ENCODE assay signal across 18 cellular contexts in the genomic region with DNA sequence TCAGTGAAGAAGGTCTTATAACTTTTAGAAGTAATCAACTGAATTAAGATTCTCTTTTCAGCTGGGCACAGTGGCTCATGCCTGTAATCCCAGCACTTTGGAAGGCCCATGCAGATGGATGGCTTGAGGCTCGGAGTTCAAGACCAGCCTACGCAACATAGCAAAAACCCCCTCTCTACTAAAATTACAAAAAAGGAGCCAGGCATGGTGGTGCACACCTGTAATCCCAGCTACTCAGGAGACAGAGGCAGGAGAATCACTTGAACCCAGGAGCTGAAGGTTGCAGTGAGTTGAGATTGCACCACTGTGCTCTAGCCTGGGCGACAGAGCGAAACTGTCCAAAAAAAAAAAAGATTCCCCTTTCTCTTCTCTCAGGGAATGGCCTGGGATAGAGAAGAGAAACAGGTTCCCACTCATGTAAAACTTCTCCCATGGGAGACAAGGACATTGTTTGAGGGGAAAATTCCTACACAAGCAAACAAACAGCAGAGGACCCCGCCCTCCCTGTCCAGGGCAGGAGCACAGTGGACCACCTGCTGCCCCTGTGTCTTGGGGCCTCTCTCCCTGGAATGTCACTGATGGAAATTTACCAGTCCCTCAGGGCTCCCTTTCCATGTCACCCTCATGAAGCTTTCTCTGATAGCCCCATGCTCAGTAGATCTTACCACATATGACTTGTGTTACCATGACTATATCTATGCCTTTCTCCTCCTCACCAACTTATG. TPM values are rescaled to one million over a fixed set of nuclear protein-coding genes. Genes with fewer than 3 reads are reported as not detected.
DNase-seq lines count a peak whose midpoint lies in the region; ATAC-seq and TF ChIP-seq lines count a peak whose summit lies in the region.
"Had no signal": no experiment of that assay in that cellular context is flagged by ENCODE, and none has a peak within 500 bp of the region (broad histone marks: within the 10 kb centered on the region; RNA-seq: fewer than 3 reads in every experiment).

No MANE protein-coding gene starts in this region.

- no peaks in the 10 kb centered on the region for H3K9me3 ChIP-seq in left ventricle myocardium inferior (replicated peaks)
- H3K9me3 ChIP-seq in heart right ventricle = no peaks in the 10 kb centered on the region
- no peaks in the 10 kb centered on the region for H3K9me3 ChIP-seq in endodermal cell (ENCODE audit: control insufficient read depth, low read length)
- H3K9me3 ChIP-seq in thyroid gland = no peaks in the 10 kb centered on the region
- H3K9me3 ChIP-seq: adrenal gland, prostate gland had no signal

- ATAC-seq in heart right ventricle = no peak
- peak; percentile 1 for ATAC-seq in activated B cell treated with CpG ODN at 0.5 μM for 24 hours (ENCODE audit: low read depth)
- ATAC-seq in HG03432 (IDR thresholded peaks at IDR 0.05; ENCODE audit: unreplicated experiment) = no peak
- ATAC-seq: activated CD4-positive, CD25-positive, alpha-beta regulatory T cell treated with anti-CD3 and anti-CD28 coated beads, Interleukin-2, amount 50 U/mL, for 24 hours; Panc1 had no signal

- intact Hi-C loops in left ventricle myocardium inferior (cut with micrococcal nuclease) = no loop called here
- intact Hi-C loops in heart right ventricle (cut with DNase I) = no loop called here
- intact Hi-C loops in activated B cell treated with CpG ODN at 0.5 μM for 24 hours (cut with micrococcal nuclease) = no loop called here
- intact Hi-C loops in thyroid gland (cut with DNase I) = no loop called here

- CTCF ChIA-PET in activated B cell treated with CpG ODN at 0.5 μM for 24 hours (lab: Charles Lee) = interaction anchor here (1.1 to 2.4 kb wide), 4 partner anchors 12 to 34 kb away, joined by 3 to 13 read pairs (median 8); no protein-coding TSS in a partner anchor

- no peak for TF ChIP-seq POLR2A in thyroid gland (IDR thresholded peaks at IDR 0.05)

- H3K36me3 ChIP-seq in left ventricle myocardium inferior (no peaks in the 10 kb centered on the region), heart right ventricle (no peaks in the 10 kb centered on the region), endodermal cell (ENCODE audit: control insufficient read depth, insufficient read depth, low read length) (no peaks in the 10 kb centered on the region), thyroid gland (no peaks in the 10 kb centered on the region)
- H3K36me3 ChIP-seq: adrenal gland, prostate gland had no signal

- H3K4me3 ChIP-seq in left ventricle myocardium inferior = no peak overlapping the region
- H3K4me3 ChIP-seq in heart right ventricle = no peak overlapping the region
- H3K4me3 ChIP-seq in endodermal cell (ENCODE audit: low read length) = no peak overlapping the region
- no peak overlapping the region for H3K4me3 ChIP-seq in thyroid gland (replicated peaks in 1 of 3)
- H3K4me3 ChIP-seq: adrenal gland, prostate gland had no signal

- H3K4me1 Mint-ChIP-seq in activated B cell treated with CpG ODN at 0.5 μM for 24 hours = peaks cover 84% of the 10 kb centered on the region
- no peaks in the 10 kb centered on the region for H3K4me1 Mint-ChIP-seq in endodermal cell

- H3K27ac ChIP-seq in left ventricle myocardium inferior (replicated peaks) = peak overlapping the region; percentile 62
- peak overlapping the region in 5 of 10 donors; percentile 1 to 50 (median 23) for H3K27ac ChIP-seq in heart right ventricle
- H3K27ac ChIP-seq in endodermal cell (ENCODE audit: low read depth, low read length) = no peak overlapping the region
- peak overlapping the region in 2 of 3 donors; percentile 21 to 50 for H3K27ac ChIP-seq in thyroid gland
- H3K27ac ChIP-seq: prostate gland had no signal

- H3K4me3 Mint-ChIP-seq in activated B cell treated with CpG ODN at 0.5 μM for 24 hours (peak overlapping the region; percentile 97), endodermal cell (no peak overlapping the region)

- DNase-seq in left ventricle myocardium inferior (no peak), heart right ventricle (no peak), activated B cell treated with CpG ODN at 0.5 μM for 24 hours (no peak), endodermal cell (peak; percentile 29), thyroid gland (no peak), RPMI8226 (no peak), DMS114 treated with DMSO at 0.1 percent for 48 hours (lab: John Stamatoyannopoulos, UW; ENCODE audit: unreplicated experiment) (no peak)
- DNase-seq: AML-193, DMS 273 treated with DMSO at 0.1 percent for 48 hours, MV-4-11, NCI-H69 had no signal

- POLR2A ChIA-PET in activated B cell treated with CpG ODN at 0.5 μM for 24 hours (lab: Charles Lee) = interaction anchor here (0.6 to 14.3 kb wide), 11 partner anchors 7 to 393 kb away, joined by 3 to 339 read pairs (median 3); no protein-coding TSS in a partner anchor

- H3K27me3 Mint-ChIP-seq in activated B cell treated with CpG ODN at 0.5 μM for 24 hours (no peaks in the 10 kb centered on the region), endodermal cell (ENCODE audit: insufficient read depth) (peaks cover 7% of the 10 kb centered on the region)

- peaks cover 55% of the 10 kb centered on the region for H3K4me1 ChIP-seq in left ventricle myocardium inferior
- H3K4me1 ChIP-seq in heart right ventricle = peaks cover 0 to 62% (median 38%) of the 10 kb centered on the region in 9 donors
- H3K4me1 ChIP-seq in endodermal cell (ENCODE audit: control insufficient read depth, insufficient read depth, low read length) = no peaks in the 10 kb centered on the region
- H3K4me1 ChIP-seq in thyroid gland = peaks cover 6 to 39% of the 10 kb centered on the region in 2 donors
- H3K4me1 ChIP-seq: prostate gland had no signal

- 88 to 93% methylated on average over 5 of the region's 5 CpGs for WGBS in heart right ventricle, 2 donors
- WGBS in endodermal cell (ENCODE audit: insufficient coverage in 1 of 2, insufficient read length in 1 of 2), 2 experiments = 91% methylated on average over 5 of the region's 5 CpGs; no CpG with 5 or more reads in 1 of the 2 experiments
- 95 to 96% methylated on average over 5 of the region's 5 CpGs for WGBS in thyroid gland, 2 donors

- TF ChIP-seq CTCF in left ventricle myocardium inferior (IDR thresholded peaks at IDR 0.05; ENCODE audit: borderline replicate concordance) (no peak), heart right ventricle (IDR thresholded peaks at IDR 0.05) (no peak), activated B cell treated with CpG ODN at 0.5 μM for 24 hours (IDR thresholded peaks at IDR 0.05) (no peak), endodermal cell (conservative IDR thresholded peaks at IDR 0.05) (no peak), thyroid gland (IDR thresholded peaks at IDR 0.05) (no peak)

- H3K9me3 Mint-ChIP-seq in activated B cell treated with CpG ODN at 0.5 μM for 24 hours (no peaks in the 10 kb centered on the region), endodermal cell (no peaks in the 10 kb centered on the region)

- H3K27me3 ChIP-seq in left ventricle myocardium inferior (ENCODE audit: low read depth) (no peaks in the 10 kb centered on the region), heart right ventricle (no peaks in the 10 kb centered on the region), endodermal cell (ENCODE audit: control insufficient read depth, insufficient read depth, low read length, poor library complexity, severe bottlenecking) (peaks cover 20% of the 10 kb centered on the region), thyroid gland (no peaks in the 10 kb centered on the region)
- H3K27me3 ChIP-seq: adrenal gland had no signal

- H3K27ac Mint-ChIP-seq in activated B cell treated with CpG ODN at 0.5 μM for 24 hours = peak overlapping the region; percentile 93
- H3K27ac Mint-ChIP-seq in endodermal cell = no peak overlapping the region

- no peak overlapping the region for H3K9ac ChIP-seq in endodermal cell (ENCODE audit: extremely low read depth, low read length, poor library complexity, severe bottlenecking)

- H3K36me3 Mint-ChIP-seq in activated B cell treated with CpG ODN at 0.5 μM for 24 hours (ENCODE audit: low read depth) (peaks cover 71% of the 10 kb centered on the region), endodermal cell (ENCODE audit: low read depth) (no peaks in the 10 kb centered on the region)

RNA-seq across cellular contexts. Expression of gene IL2RA, which starts 5.6 kb away (rescaled TPM):
- total RNA-seq in left ventricle myocardium inferior (2.3 TPM), heart right ventricle (1 to 10 TPM in 5 of 10 donors, under 1 TPM in 5; 0.19 to 9.1 (median 1.0) TPM), activated B cell treated with CpG ODN at 0.5 μM for 24 hours (151 and 160 TPM in 2 replicates), endodermal cell (not detected), thyroid gland (10 to 100 TPM in 1 of 4 donors, 1 to 10 TPM in 3; 1.7 to 11.3 (median 2.3) TPM)
- polyA plus RNA-seq in heart right ventricle = under 1 TPM; 0.36 to 0.73 TPM
- not detected for polyA plus RNA-seq in endodermal cell (2013, experiment 1 of 2)
- not detected for polyA plus RNA-seq in endodermal cell (2013, experiment 2 of 2)
- total RNA-seq: fibroblast of villous mesenchyme, myocyte had no signal

RNA-seq across cellular contexts. Expression of gene RBM17, which starts 32.3 kb away (rescaled TPM):
- 56.1 TPM for total RNA-seq in left ventricle myocardium inferior
- 10 to 100 TPM; 53.4 to 93.2 (median 64.0) TPM for total RNA-seq in heart right ventricle
- polyA plus RNA-seq in heart right ventricle = 100 to 1,000 TPM in 1 of 2 donors, 10 to 100 TPM in 1; 58.6 to 100 TPM
- total RNA-seq in activated B cell treated with CpG ODN at 0.5 μM for 24 hours = 207 and 209 TPM in 2 replicates
- 100 to 1,000 TPM; 123 to 139 TPM for total RNA-seq in endodermal cell
- 93.5 TPM for polyA plus RNA-seq in endodermal cell (2013, experiment 1 of 2)
- 77.6 TPM for polyA plus RNA-seq in endodermal cell (2013, experiment 2 of 2)
- 10 to 100 TPM; 64.3 to 93.3 (median 81.7) TPM for total RNA-seq in thyroid gland

Comparison
In these comparisons a context has a peak if more than half of its experiments do, and no peak if none do; other contexts are left out.
1. RNA of gene IL2RA, which starts 5.6 kb away (total RNA-seq): 151 to 160 TPM in activated B cell treated with CpG ODN at 0.5 μM for 24 hours; 1.7 to 11.3 TPM in thyroid gland, 2.3 TPM in left ventricle myocardium inferior (single experiment), 0.19 to 9.1 TPM in heart right ventricle and not detected in endodermal cell; every median in the first group is over 10 times any median in the second.